In genomic region chr19:33399745-33400681, GRCh38 we compare ENCODE assay signal across 1 cellular context.
A peak's percentile ranks its signal among the peaks of the same experiment; 100 is the strongest.
TF ChIP-seq lines count a peak whose summit lies in the region.

No MANE protein-coding gene starts in this region.

TF ChIP-seq in HepG2, 621 proteins besides CTCF, POLR2A, EP300 and RAD21 (continues in another document):
- TF ChIP-seq CHD4 (IDR thresholded peaks at IDR 0.05; ENCODE audit: borderline replicate concordance, low read length) (no peak), NR2F6 (IDR thresholded peaks at IDR 0.05) (peak; percentile 86), NR2F6 (CRISPR knock-in tag; IDR thresholded peaks at IDR 0.05) (peak; percentile 88), ZNF784 (CRISPR knock-in tag; IDR thresholded peaks at IDR 0.05; ENCODE audit: borderline replicate concordance) (no peak), ZC3H13 (CRISPR knock-in tag; IDR thresholded peaks at IDR 0.05) (0 out of 2 replicates have a peak, but pooled peaks have one; percentile 38), MAFG (CRISPR knock-in tag; IDR thresholded peaks at IDR 0.05) (0 out of 2 replicates have a peak, but pooled peaks have one; percentile 18), MTA1 (CRISPR knock-in tag; IDR thresholded peaks at IDR 0.05; ENCODE audit: borderline replicate concordance) (peak; percentile 92; the same call in 1 of the 2 replicates), ZNF782 (CRISPR knock-in tag; IDR thresholded peaks at IDR 0.05; ENCODE audit: borderline replicate concordance) (peak; percentile 38; the same call in 1 of the 2 replicates), ZBTB43 (CRISPR knock-in tag; conservative IDR thresholded peaks at IDR 0.05) (no peak), NCOA2 (CRISPR knock-in tag; IDR thresholded peaks at IDR 0.05) (peak; percentile 31; the same call in 1 of the 2 replicates), ZNF792 (CRISPR knock-in tag; IDR thresholded peaks at IDR 0.05) (no peak), ZSCAN29 (CRISPR knock-in tag; conservative IDR thresholded peaks at IDR 0.05) (0 out of 2 replicates have a peak, but pooled peaks have one; percentile 40), ZZZ3 (CRISPR knock-in tag; IDR thresholded peaks at IDR 0.05; ENCODE audit: borderline replicate concordance) (0 out of 2 replicates have a peak, but pooled peaks have one; percentile 16), ZNF121 (CRISPR knock-in tag; IDR thresholded peaks at IDR 0.05) (peak; percentile 62; the same call in 1 of the 2 replicates), SRSF1 (optimal IDR thresholded peaks at IDR 0.05; ENCODE audit: low read depth, low read length) (peak; percentile 39), ZXDC (CRISPR knock-in tag; IDR thresholded peaks at IDR 0.05) (peak; percentile 38; the same call in 1 of the 2 replicates), MED1 (CRISPR knock-in tag; IDR thresholded peaks at IDR 0.05) (peak; percentile 88), SMARCC2 (IDR thresholded peaks at IDR 0.05) (no peak), ZNF788 (CRISPR knock-in tag; IDR thresholded peaks at IDR 0.05; ENCODE audit: borderline replicate concordance) (peak; percentile 67; the same call in 1 of the 2 replicates), NFIC (IDR thresholded peaks at IDR 0.05; ENCODE audit: low read length) (no peak), ZHX1 (CRISPR knock-in tag; IDR thresholded peaks at IDR 0.05; ENCODE audit: low read depth) (0 out of 2 replicates have a peak, but pooled peaks have one; percentile 38), SOX6 (IDR thresholded peaks at IDR 0.05) (no peak), SOX6 (CRISPR knock-in tag; IDR thresholded peaks at IDR 0.05) (peak; percentile 61; the same call in 1 of the 2 replicates), ZNF276 (CRISPR knock-in tag; IDR thresholded peaks at IDR 0.05; ENCODE audit: low read depth) (0 out of 2 replicates have a peak, but pooled peaks have one; percentile 34), DMAP1 (CRISPR knock-in tag; IDR thresholded peaks at IDR 0.05) (0 out of 2 replicates have a peak, but pooled peaks have one; percentile 28), BCL6 (CRISPR knock-in tag; IDR thresholded peaks at IDR 0.05) (peak; percentile 44; the same call in 1 of the 2 replicates), NCOA5 (CRISPR knock-in tag; IDR thresholded peaks at IDR 0.05) (no peak), FOSL2 (CRISPR knock-in tag; IDR thresholded peaks at IDR 0.05) (no peak), SRY (CRISPR knock-in tag; IDR thresholded peaks at IDR 0.05) (0 out of 2 replicates have a peak, but pooled peaks have one; percentile 42), SOX5 (CRISPR knock-in tag; IDR thresholded peaks at IDR 0.05; ENCODE audit: borderline replicate concordance) (peak; percentile 66; the same call in 1 of the 2 replicates), ZNF563 (CRISPR knock-in tag; IDR thresholded peaks at IDR 0.05) (peak; percentile 57; the same call in 1 of the 2 replicates), ZFP82 (CRISPR knock-in tag; IDR thresholded peaks at IDR 0.05; ENCODE audit: borderline replicate concordance) (peak; percentile 28; the same call in 1 of the 2 replicates), ZNF850 (CRISPR knock-in tag; conservative IDR thresholded peaks at IDR 0.05) (no peak), ZFX (CRISPR knock-in tag; IDR thresholded peaks at IDR 0.05; ENCODE audit: low read depth) (peak; percentile 80), ZBTB20 (CRISPR knock-in tag; IDR thresholded peaks at IDR 0.05; ENCODE audit: borderline replicate concordance, low read depth) (peak; percentile 77; the same call in 1 of the 2 replicates)
- TF ChIP-seq, protein P1, sequence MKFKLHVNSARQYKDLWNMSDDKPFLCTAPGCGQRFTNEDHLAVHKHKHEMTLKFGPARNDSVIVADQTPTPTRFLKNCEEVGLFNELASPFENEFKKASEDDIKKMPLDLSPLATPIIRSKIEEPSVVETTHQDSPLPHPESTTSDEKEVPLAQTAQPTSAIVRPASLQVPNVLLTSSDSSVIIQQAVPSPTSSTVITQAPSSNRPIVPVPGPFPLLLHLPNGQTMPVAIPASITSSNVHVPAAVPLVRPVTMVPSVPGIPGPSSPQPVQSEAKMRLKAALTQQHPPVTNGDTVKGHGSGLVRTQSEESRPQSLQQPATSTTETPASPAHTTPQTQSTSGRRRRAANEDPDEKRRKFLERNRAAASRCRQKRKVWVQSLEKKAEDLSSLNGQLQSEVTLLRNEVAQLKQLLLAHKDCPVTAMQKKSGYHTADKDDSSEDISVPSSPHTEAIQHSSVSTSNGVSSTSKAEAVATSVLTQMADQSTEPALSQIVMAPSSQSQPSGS (CRISPR knock-in tag; IDR thresholded peaks at IDR 0.05): peak; percentile 45; the same call in 1 of the 2 replicates
- TF ChIP-seq, protein P2, sequence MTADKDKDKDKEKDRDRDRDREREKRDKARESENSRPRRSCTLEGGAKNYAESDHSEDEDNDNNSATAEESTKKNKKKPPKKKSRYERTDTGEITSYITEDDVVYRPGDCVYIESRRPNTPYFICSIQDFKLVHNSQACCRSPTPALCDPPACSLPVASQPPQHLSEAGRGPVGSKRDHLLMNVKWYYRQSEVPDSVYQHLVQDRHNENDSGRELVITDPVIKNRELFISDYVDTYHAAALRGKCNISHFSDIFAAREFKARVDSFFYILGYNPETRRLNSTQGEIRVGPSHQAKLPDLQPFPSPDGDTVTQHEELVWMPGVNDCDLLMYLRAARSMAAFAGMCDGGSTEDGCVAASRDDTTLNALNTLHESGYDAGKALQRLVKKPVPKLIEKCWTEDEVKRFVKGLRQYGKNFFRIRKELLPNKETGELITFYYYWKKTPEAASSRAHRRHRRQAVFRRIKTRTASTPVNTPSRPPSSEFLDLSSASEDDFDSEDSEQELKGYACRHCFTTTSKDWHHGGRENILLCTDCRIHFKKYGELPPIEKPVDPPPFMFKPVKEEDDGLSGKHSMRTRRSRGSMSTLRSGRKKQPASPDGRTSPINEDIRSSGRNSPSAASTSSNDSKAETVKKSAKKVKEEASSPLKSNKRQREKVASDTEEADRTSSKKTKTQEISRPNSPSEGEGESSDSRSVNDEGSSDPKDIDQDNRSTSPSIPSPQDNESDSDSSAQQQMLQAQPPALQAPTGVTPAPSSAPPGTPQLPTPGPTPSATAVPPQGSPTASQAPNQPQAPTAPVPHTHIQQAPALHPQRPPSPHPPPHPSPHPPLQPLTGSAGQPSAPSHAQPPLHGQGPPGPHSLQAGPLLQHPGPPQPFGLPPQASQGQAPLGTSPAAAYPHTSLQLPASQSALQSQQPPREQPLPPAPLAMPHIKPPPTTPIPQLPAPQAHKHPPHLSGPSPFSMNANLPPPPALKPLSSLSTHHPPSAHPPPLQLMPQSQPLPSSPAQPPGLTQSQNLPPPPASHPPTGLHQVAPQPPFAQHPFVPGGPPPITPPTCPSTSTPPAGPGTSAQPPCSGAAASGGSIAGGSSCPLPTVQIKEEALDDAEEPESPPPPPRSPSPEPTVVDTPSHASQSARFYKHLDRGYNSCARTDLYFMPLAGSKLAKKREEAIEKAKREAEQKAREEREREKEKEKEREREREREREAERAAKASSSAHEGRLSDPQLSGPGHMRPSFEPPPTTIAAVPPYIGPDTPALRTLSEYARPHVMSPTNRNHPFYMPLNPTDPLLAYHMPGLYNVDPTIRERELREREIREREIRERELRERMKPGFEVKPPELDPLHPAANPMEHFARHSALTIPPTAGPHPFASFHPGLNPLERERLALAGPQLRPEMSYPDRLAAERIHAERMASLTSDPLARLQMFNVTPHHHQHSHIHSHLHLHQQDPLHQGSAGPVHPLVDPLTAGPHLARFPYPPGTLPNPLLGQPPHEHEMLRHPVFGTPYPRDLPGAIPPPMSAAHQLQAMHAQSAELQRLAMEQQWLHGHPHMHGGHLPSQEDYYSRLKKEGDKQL (CRISPR knock-in tag; IDR thresholded peaks at IDR 0.05; ENCODE audit: low read depth): 0 out of 2 replicates have a peak, but pooled peaks have one; percentile 23
- TF ChIP-seq, protein P3, sequence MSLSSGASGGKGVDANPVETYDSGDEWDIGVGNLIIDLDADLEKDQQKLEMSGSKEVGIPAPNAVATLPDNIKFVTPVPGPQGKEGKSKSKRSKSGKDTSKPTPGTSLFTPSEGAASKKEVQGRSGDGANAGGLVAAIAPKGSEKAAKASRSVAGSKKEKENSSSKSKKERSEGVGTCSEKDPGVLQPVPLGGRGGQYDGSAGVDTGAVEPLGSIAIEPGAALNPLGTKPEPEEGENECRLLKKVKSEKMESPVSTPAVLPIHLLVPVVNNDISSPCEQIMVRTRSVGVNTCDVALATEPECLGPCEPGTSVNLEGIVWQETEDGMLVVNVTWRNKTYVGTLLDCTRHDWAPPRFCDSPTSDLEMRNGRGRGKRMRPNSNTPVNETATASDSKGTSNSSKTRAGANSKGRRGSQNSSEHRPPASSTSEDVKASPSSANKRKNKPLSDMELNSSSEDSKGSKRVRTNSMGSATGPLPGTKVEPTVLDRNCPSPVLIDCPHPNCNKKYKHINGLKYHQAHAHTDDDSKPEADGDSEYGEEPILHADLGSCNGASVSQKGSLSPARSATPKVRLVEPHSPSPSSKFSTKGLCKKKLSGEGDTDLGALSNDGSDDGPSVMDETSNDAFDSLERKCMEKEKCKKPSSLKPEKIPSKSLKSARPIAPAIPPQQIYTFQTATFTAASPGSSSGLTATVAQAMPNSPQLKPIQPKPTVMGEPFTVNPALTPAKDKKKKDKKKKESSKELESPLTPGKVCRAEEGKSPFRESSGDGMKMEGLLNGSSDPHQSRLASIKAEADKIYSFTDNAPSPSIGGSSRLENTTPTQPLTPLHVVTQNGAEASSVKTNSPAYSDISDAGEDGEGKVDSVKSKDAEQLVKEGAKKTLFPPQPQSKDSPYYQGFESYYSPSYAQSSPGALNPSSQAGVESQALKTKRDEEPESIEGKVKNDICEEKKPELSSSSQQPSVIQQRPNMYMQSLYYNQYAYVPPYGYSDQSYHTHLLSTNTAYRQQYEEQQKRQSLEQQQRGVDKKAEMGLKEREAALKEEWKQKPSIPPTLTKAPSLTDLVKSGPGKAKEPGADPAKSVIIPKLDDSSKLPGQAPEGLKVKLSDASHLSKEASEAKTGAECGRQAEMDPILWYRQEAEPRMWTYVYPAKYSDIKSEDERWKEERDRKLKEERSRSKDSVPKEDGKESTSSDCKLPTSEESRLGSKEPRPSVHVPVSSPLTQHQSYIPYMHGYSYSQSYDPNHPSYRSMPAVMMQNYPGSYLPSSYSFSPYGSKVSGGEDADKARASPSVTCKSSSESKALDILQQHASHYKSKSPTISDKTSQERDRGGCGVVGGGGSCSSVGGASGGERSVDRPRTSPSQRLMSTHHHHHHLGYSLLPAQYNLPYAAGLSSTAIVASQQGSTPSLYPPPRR (CRISPR knock-in tag; IDR thresholded peaks at IDR 0.05; ENCODE audit: borderline replicate concordance): peak; percentile 81; the same call in 1 of the 2 replicates
